ENCODE assay signal across 19 cellular contexts in genomic region chr10:8420182-8420581, GRCh38.
"Had no signal": no experiment of that assay in that cellular context is flagged by ENCODE, and none has a peak within 500 bp of the region (broad histone marks: within the 10 kb centered on the region; RNA-seq: fewer than 3 reads in every experiment).

No MANE protein-coding gene starts in this region.

- H3K4me1 ChIP-seq: esophagus muscularis mucosa, foreskin keratinocyte, gastroesophageal sphincter, heart left ventricle, left lung, lower lobe of right lung had no signal

- H3K9me3 ChIP-seq: esophagus muscularis mucosa, left lung, lower lobe of right lung, mucosa of descending colon had no signal

- H3K4me3 ChIP-seq: coronary artery, dorsolateral prefrontal cortex, esophagus muscularis mucosa, gastroesophageal sphincter, heart left ventricle, hepatocyte, left lung, lower lobe of right lung, mucosa of descending colon had no signal

- ATAC-seq: foreskin keratinocyte, gastroesophageal sphincter, heart left ventricle, left lung, left ventricle myocardium superior, lower lobe of right lung, mucosa of descending colon had no signal

- H3K27me3 ChIP-seq: dorsolateral prefrontal cortex, esophagus muscularis mucosa, foreskin keratinocyte, gastroesophageal sphincter, heart left ventricle, hepatocyte, left lung had no signal

- H3K36me3 ChIP-seq: esophagus muscularis mucosa, gastroesophageal sphincter, heart left ventricle, left lung, lower lobe of right lung had no signal

- DNase-seq: dermis blood vessel endothelial cell; dorsolateral prefrontal cortex; effector CD4-positive, alpha-beta T cell; effector memory CD4-positive, alpha-beta T cell; foreskin keratinocyte; heart left ventricle; hypothalamus; immature natural killer cell; left cardiac atrium; left lung; left ventricle myocardium superior; lower lobe of right lung; mesenchymal stem cell; mucosa of descending colon; naive B cell had no signal
